ENCODE assay signal across 10 cellular contexts in genomic region chr1:110384581-110385321, GRCh38. TPM values are rescaled to one million over a fixed set of nuclear protein-coding genes. Genes with fewer than 3 reads are reported as not detected.
DNase-seq lines count a peak whose midpoint lies in the region; ATAC-seq and TF ChIP-seq lines count a peak whose summit lies in the region.
"Had no signal": no experiment of that assay in that cellular context is flagged by ENCODE, and none has a peak within 500 bp of the region (broad histone marks: within the 10 kb centered on the region; RNA-seq: fewer than 3 reads in every experiment).

No MANE protein-coding gene starts in this region.

- no peak overlapping the region for H3K4me3 ChIP-seq in GM12865 (ENCODE audit: low read depth, low read length)
- H3K4me3 ChIP-seq: SK-N-MC had no signal

- no peak for TF ChIP-seq CTCF in GM12865 (IDR thresholded peaks at IDR 0.05; ENCODE audit: insufficient read depth, low read depth, low read length, missing control alignments)

- no peak for TF ChIP-seq POLR2A in erythroblast (IDR thresholded peaks at IDR 0.05; ENCODE audit: low read length)

- H3K9me3 Mint-ChIP-seq in immature natural killer cell, result no peaks in the 10 kb centered on the region

- H3K36me3 Mint-ChIP-seq in immature natural killer cell, result no peaks in the 10 kb centered on the region

- peak; percentile 33 for DNase-seq in GM12865 (ENCODE audit: low read depth)
- no peak for DNase-seq in immature natural killer cell
- no peak for DNase-seq in erythroblast (lab: John Stamatoyannopoulos, UW)
- no peak for DNase-seq in activated CD8-positive, alpha-beta memory T cell treated with anti-CD3 and anti-CD28 coated beads for 24 hours
- no peak for DNase-seq in SIG-M5 (lab: John Stamatoyannopoulos, UW)
- no peak for DNase-seq in NCI-H526 (lab: John Stamatoyannopoulos, UW)
- DNase-seq: occipital lobe had no signal

- peak overlapping the region in 2 of 5 donors; percentile 19 to 88 for H3K4me3 Mint-ChIP-seq in immature natural killer cell

- H3K27ac Mint-ChIP-seq in immature natural killer cell, result peak overlapping the region in 5 of 6 donors; percentile 32 to 92 (median 89)

- H3K27me3 Mint-ChIP-seq in immature natural killer cell (ENCODE audit: low read depth in 3 of 3), result peaks cover 0 to 4% (median 2%) of the 10 kb centered on the region in 3 donors

- H3K4me1 Mint-ChIP-seq in immature natural killer cell, result peaks cover 25 to 28% of the 10 kb centered on the region in 2 donors

- peak; percentile 57 for ATAC-seq in GM21381 (IDR thresholded peaks at IDR 0.05; ENCODE audit: unreplicated experiment)
- ATAC-seq in HG03460 (IDR thresholded peaks at IDR 0.05; ENCODE audit: unreplicated experiment), result peak; percentile 63

RNA-seq across cellular contexts. Expression of gene SLC16A4, which starts 6.1 kb away (rescaled TPM):
- under 1 TPM in 1 of 3 donors, not detected in 2; 0.80 TPM for polyA plus RNA-seq in immature natural killer cell

RNA-seq across cellular contexts. Expression of gene LAMTOR5, which starts 22.7 kb away (rescaled TPM):
- polyA plus RNA-seq in immature natural killer cell, result 100 to 1,000 TPM; 254 to 387 (median 277) TPM

RNA-seq across cellular contexts. Expression of gene RBM15, which starts 45.6 kb away (rescaled TPM):
- polyA plus RNA-seq in immature natural killer cell, result 10 to 100 TPM in 1 of 3 donors, 1 to 10 TPM in 2; 5.7 to 14.4 (median 10.0) TPM
